ENCODE assay signal across 8 cellular contexts in genomic region chr15:83927704-83928391, GRCh38.
A peak's percentile ranks its signal among the peaks of the same experiment; 100 is the strongest.
DNase-seq lines count a peak whose midpoint lies in the region; ATAC-seq and TF ChIP-seq lines count a peak whose summit lies in the region.
"Had no signal": no experiment of that assay in that cellular context is flagged by ENCODE, and none has a peak within 500 bp of the region (broad histone marks: within the 10 kb centered on the region; RNA-seq: fewer than 3 reads in every experiment).

No MANE protein-coding gene starts in this region.

- H3K4me3 ChIP-seq in MM.1S (ENCODE audit: low read length) = peak overlapping the region; percentile 6; the same call in 1 of the 2 replicates

- H3K9ac ChIP-seq in MM.1S (ENCODE audit: low read length) = peak overlapping the region; percentile 1; the same call in 1 of the 2 replicates

- no peak for DNase-seq in MM.1S
- no peak for DNase-seq in foreskin keratinocyte
- DNase-seq in 8988T = no peak
- DNase-seq in stimulated activated CD4-positive, alpha-beta T cell treated with anti-CD3 and anti-CD28 coated beads, Interleukin-1b, Interleukin-23, amount 100 ng/mL, for 48 hours = no peak

- no peaks in the 10 kb centered on the region for H3K27me3 ChIP-seq in MM.1S (replicated peaks; ENCODE audit: insufficient read depth, low read length)
- no peaks in the 10 kb centered on the region for H3K27me3 ChIP-seq in foreskin keratinocyte

- no peaks in the 10 kb centered on the region for H3K9me3 ChIP-seq in MM.1S (replicated peaks; ENCODE audit: insufficient read depth, low read length)

- H3K4me2 ChIP-seq in MM.1S (ENCODE audit: low read depth, low read length) = peak overlapping the region; percentile 46

- peaks cover 14% of the 10 kb centered on the region for H3F3A ChIP-seq in MM.1S (ENCODE audit: insufficient read depth, low read length)

- peak overlapping the region; percentile 14; the same call in 1 of the 2 replicates for H2AFZ ChIP-seq in MM.1S (ENCODE audit: low read length)

- H3K36me3 ChIP-seq in MM.1S (replicated peaks; ENCODE audit: insufficient read depth, low read length) = no peaks in the 10 kb centered on the region

- ATAC-seq in GM18861 (IDR thresholded peaks at IDR 0.05; ENCODE audit: unreplicated experiment) = peak; percentile 35
- ATAC-seq in GM19463 (IDR thresholded peaks at IDR 0.05; ENCODE audit: unreplicated experiment) = peak; percentile 28
- ATAC-seq in HG02938 (IDR thresholded peaks at IDR 0.05; ENCODE audit: unreplicated experiment) = peak; percentile 44
- no peak for ATAC-seq in foreskin keratinocyte
- ATAC-seq: Panc1 had no signal

- H3K9me2 ChIP-seq in MM.1S (replicated peaks; ENCODE audit: insufficient read depth, low read length) = no peaks in the 10 kb centered on the region

- H3K27ac ChIP-seq in MM.1S (ENCODE audit: low read length) = peak overlapping the region; percentile 66
- H3K27ac ChIP-seq in foreskin keratinocyte = no peak overlapping the region

- no peaks in the 10 kb centered on the region for H4K20me1 ChIP-seq in MM.1S (ENCODE audit: insufficient read depth, low read length)

- no peaks in the 10 kb centered on the region for H3K79me2 ChIP-seq in MM.1S (ENCODE audit: low read length)

- TF ChIP-seq CTCF in MM.1S (IDR thresholded peaks at IDR 0.05; ENCODE audit: low read length) = no peak
- no peak for TF ChIP-seq CTCF in foreskin keratinocyte (conservative IDR thresholded peaks at IDR 0.05)

- peaks cover 25% of the 10 kb centered on the region for H3K4me1 ChIP-seq in MM.1S (ENCODE audit: low read length)
- H3K4me1 ChIP-seq in foreskin keratinocyte = peaks cover 6% of the 10 kb centered on the region
